14 cellular contexts compared by ENCODE assay signal in the genomic region with DNA sequence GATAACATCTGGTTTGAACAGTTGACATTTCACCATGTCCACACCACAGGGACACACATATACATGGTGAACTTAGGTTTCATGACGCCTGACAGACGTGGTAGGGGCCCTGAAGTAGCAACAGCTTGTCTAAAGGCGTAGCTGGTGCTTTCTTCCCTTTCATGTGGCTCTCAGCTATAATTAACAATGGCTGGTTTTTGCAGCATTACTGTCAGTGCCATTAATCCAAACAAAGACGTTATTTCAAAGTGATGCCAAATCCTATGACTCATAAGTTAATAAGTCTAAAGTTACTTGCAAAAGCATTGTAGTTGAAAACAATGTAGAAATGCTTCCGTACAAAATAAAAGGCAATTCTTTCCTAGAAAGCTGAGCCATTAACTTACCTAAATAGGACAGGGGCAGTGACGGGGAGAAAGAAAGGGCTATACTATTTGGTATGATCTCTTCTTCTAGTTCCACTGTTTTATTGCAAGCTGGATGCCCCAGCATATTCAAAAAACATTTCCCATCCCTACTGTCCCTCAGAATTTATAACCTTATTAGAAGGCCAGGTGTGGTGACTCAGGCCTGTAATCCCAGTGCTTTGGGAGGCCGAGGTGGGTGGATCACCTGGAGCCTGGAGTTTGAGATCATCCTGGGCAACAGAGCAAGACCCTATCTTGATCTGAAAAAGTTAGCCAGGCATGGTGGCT.
DNase-seq lines count a peak whose midpoint lies in the region; ATAC-seq lines count a peak whose summit lies in the region.
"Had no signal": no experiment of that assay in that cellular context is flagged by ENCODE, and none has a peak within 500 bp of the region (broad histone marks: within the 10 kb centered on the region; RNA-seq: fewer than 3 reads in every experiment).

No MANE protein-coding gene starts in this region.

- no peak overlapping the region for H3K27ac Mint-ChIP-seq in activated T-helper 17 cell treated with anti-CD3 and anti-CD28 coated beads, Interleukin-2, amount 50 U/mL, for 72 hours
- H3K27ac Mint-ChIP-seq: activated CD4-positive, alpha-beta T cell treated with anti-CD3 and anti-CD28 coated beads, Interleukin-2, amount 10 ng/mL, durations not matched to agents 24 days and 14 days; nephron had no signal

- DNase-seq in ELR (ENCODE audit: low read depth), result peak; percentile 51
- peak; percentile 65 for DNase-seq in M059J (ENCODE audit: low read depth)
- DNase-seq in renal cortical epithelial cell (ENCODE audit: low read depth), result peak; percentile 95
- no peak for DNase-seq in OCI-M1 (lab: John Stamatoyannopoulos, UW)
- no peak for DNase-seq in occipital lobe (lab: John Stamatoyannopoulos, UW)
- DNase-seq: activated CD4-positive, alpha-beta T cell treated with anti-CD3 and anti-CD28 coated beads, Interleukin-2, amount 10 ng/mL, durations not matched to agents 24 days and 14 days; activated T-cell treated with anti-CD3 and anti-CD28 coated beads, Interleukin-2, amount 50 U/mL, for 48 hours; anterior cingulate cortex; NCI-H1930; NCI-H526 treated with DMSO at 0.1 percent for 48 hours had no signal

- H3K27me3 Mint-ChIP-seq in activated T-helper 17 cell treated with anti-CD3 and anti-CD28 coated beads, Interleukin-2, amount 50 U/mL, for 72 hours, result peaks cover 12% of the 10 kb centered on the region

- peaks cover 3% of the 10 kb centered on the region for H3K9me3 Mint-ChIP-seq in activated T-helper 17 cell treated with anti-CD3 and anti-CD28 coated beads, Interleukin-2, amount 50 U/mL, for 72 hours

- no peaks in the 10 kb centered on the region for H3K36me3 Mint-ChIP-seq in activated T-helper 17 cell treated with anti-CD3 and anti-CD28 coated beads, Interleukin-2, amount 50 U/mL, for 72 hours (ENCODE audit: low read depth)

- H3K4me1 Mint-ChIP-seq in activated T-helper 17 cell treated with anti-CD3 and anti-CD28 coated beads, Interleukin-2, amount 50 U/mL, for 72 hours, result no peaks in the 10 kb centered on the region
- H3K4me1 Mint-ChIP-seq: activated CD4-positive, alpha-beta T cell treated with anti-CD3 and anti-CD28 coated beads, Interleukin-2, amount 10 ng/mL, durations not matched to agents 24 days and 14 days; nephron had no signal

- ATAC-seq in esophagus mucosa, result peak; percentile 56
- ATAC-seq in activated T-helper 17 cell treated with anti-CD3 and anti-CD28 coated beads, Interleukin-2, amount 50 U/mL, for 72 hours (replicated peaks), result no peak
- ATAC-seq: left lung had no signal

- H3K4me3 Mint-ChIP-seq in activated T-helper 17 cell treated with anti-CD3 and anti-CD28 coated beads, Interleukin-2, amount 50 U/mL, for 72 hours, result no peak overlapping the region
- H3K4me3 Mint-ChIP-seq: activated CD4-positive, alpha-beta T cell treated with anti-CD3 and anti-CD28 coated beads, Interleukin-2, amount 10 ng/mL, durations not matched to agents 24 days and 14 days; nephron had no signal

Comparison
In these comparisons a context has a peak if more than half of its experiments do, and no peak if none do; other contexts are left out.
1. DNase-seq: peak in ELR (single experiment), M059J (single experiment) and renal cortical epithelial cell (single experiment); none in OCI-M1 (single experiment) and occipital lobe (single experiment).